In genomic region chr16:30006095-30006473, GRCh38 we compare ENCODE assay signal across 30 cellular contexts. TPM values are rescaled to one million over a fixed set of nuclear protein-coding genes. Genes with fewer than 3 reads are reported as not detected.
"Had no signal": no experiment of that assay in that cellular context is flagged by ENCODE, and none has a peak within 500 bp of the region (broad histone marks: within the 10 kb centered on the region; RNA-seq: fewer than 3 reads in every experiment).

No MANE protein-coding gene starts in this region.

- H3K9me3 ChIP-seq: breast epithelium, esophagus squamous epithelium, heart right ventricle, mucosa of descending colon, neutrophil, stomach, tibial artery, upper lobe of right lung had no signal

- DNase-seq: activated CD4-positive, CD25-positive, alpha-beta regulatory T cell; effector CD4-positive, alpha-beta T cell; esophagus squamous epithelium; foreskin melanocyte; heart right ventricle; stimulated activated CD4-positive, alpha-beta T cell treated with anti-CD3 and anti-CD28 coated beads, Interleukin-1b, Interleukin-23, amount 100 ng/mL, for 48 hours; stimulated activated CD8-positive, alpha-beta memory T cell treated with anti-CD3 and anti-CD28 coated beads, Interleukin-4, amount 100 ng/mL, for 48 hours; stimulated activated naive B cell treated with anti-CD40 and anti-IgM and Interleukin-4, amounts not matched to agents 10 μg/mL and 1 μg/mL and 100 μg/mL, for 72 hours; tibial artery; upper lobe of right lung had no signal

- H3K27ac ChIP-seq: breast epithelium, esophagus squamous epithelium, heart right ventricle, neutrophil, stomach, tibial artery, upper lobe of right lung had no signal

- H3K9me3 Mint-ChIP-seq: activated naive CD4-positive, alpha-beta T cell treated with anti-CD3 and anti-CD28 coated beads, Interleukin-2, amount 50 U/mL, for 72 hours; activated T-helper 2 cell treated with anti-CD3 and anti-CD28 coated beads, Interferon-gamma antibody, Interleukin-2, Interleukin-4, amounts not matched to agents 10 μg/mL and 5 μg/mL and 100 μg/mL, durations not matched to agents 14 hours and 24 hours and 36 hours; central memory CD8-positive, alpha-beta T cell; natural killer cell treated with Interleukin-12 subunit alpha and Interleukin-12 subunit beta and Interleukin-15 and Interleukin-18, amount 100 ng/mL, for 72 hours; stimulated activated naive B cell treated with anti-CD40 and anti-IgM and Interleukin-4, amounts not matched to agents 10 μg/mL and 1 μg/mL and 100 μg/mL, for 72 hours had no signal

- H3K36me3 ChIP-seq: breast epithelium had no signal

- H3K4me3 Mint-ChIP-seq: activated CD4-positive, alpha-beta T cell treated with anti-CD3 and anti-CD28 coated beads for 36 hours; activated CD8-positive, alpha-beta memory T cell treated with anti-CD3 and anti-CD28 coated beads, Interleukin-2, amount 10 ng/mL, durations not matched to agents 7 days and 5 days; activated CD8-positive, alpha-beta T cell treated with anti-CD3 and anti-CD28 coated beads, Interleukin-2, amount 10 ng/mL, durations not matched to agents 7 days and 5 days; central memory CD8-positive, alpha-beta T cell; natural killer cell treated with Interleukin-12 subunit alpha and Interleukin-12 subunit beta and Interleukin-15 and Interleukin-18, amount 100 ng/mL, for 72 hours; stimulated activated naive B cell treated with anti-CD40 and anti-IgM and Interleukin-4, amounts not matched to agents 10 μg/mL and 1 μg/mL and 100 μg/mL, for 72 hours had no signal

- H3K36me3 Mint-ChIP-seq: activated naive CD4-positive, alpha-beta T cell treated with anti-CD3 and anti-CD28 coated beads, Interleukin-2, amount 50 U/mL, for 72 hours had no signal

- H3K4me3 ChIP-seq: breast epithelium, heart right ventricle, mucosa of descending colon, smooth muscle cell, stomach, tibial artery, upper lobe of right lung had no signal

- H3K27ac Mint-ChIP-seq: activated CD4-positive, alpha-beta T cell treated with anti-CD3 and anti-CD28 coated beads for 36 hours; activated CD8-positive, alpha-beta memory T cell treated with anti-CD3 and anti-CD28 coated beads, Interleukin-2, amount 10 ng/mL, durations not matched to agents 7 days and 5 days; activated CD8-positive, alpha-beta T cell treated with anti-CD3 and anti-CD28 coated beads, Interleukin-2, amount 10 ng/mL, durations not matched to agents 7 days and 5 days; activated naive CD4-positive, alpha-beta T cell treated with anti-CD3 and anti-CD28 coated beads, Interleukin-2, amount 50 U/mL, for 72 hours; activated T-helper 2 cell treated with anti-CD3 and anti-CD28 coated beads, Interferon-gamma antibody, Interleukin-2, Interleukin-4, amounts not matched to agents 10 μg/mL and 5 μg/mL and 100 μg/mL, durations not matched to agents 14 hours and 24 hours and 36 hours; natural killer cell treated with Interleukin-12 subunit alpha and Interleukin-12 subunit beta and Interleukin-15 and Interleukin-18, amount 100 ng/mL, for 72 hours; progenitor cell of endocrine pancreas; stimulated activated naive B cell treated with anti-CD40 and anti-IgM and Interleukin-4, amounts not matched to agents 10 μg/mL and 1 μg/mL and 100 μg/mL, for 72 hours had no signal

RNA-seq across cellular contexts. Expression of gene DOC2A, which starts 4.7 kb away (rescaled TPM):
- total RNA-seq: myocyte; natural killer cell treated with Interleukin-12 subunit alpha and Interleukin-12 subunit beta and Interleukin-15 and Interleukin-18, amount 100 ng/mL, for 72 hours had no signal

RNA-seq across cellular contexts. Expression of gene C16orf92, which starts 16.9 kb away (rescaled TPM):
- total RNA-seq: activated CD4-positive, alpha-beta T cell treated with anti-CD3 and anti-CD28 coated beads for 36 hours; activated CD8-positive, alpha-beta memory T cell treated with anti-CD3 and anti-CD28 coated beads, Interleukin-2, amount 10 ng/mL, durations not matched to agents 7 days and 5 days; activated CD8-positive, alpha-beta T cell treated with anti-CD3 and anti-CD28 coated beads, Interleukin-2, amount 10 ng/mL, durations not matched to agents 7 days and 5 days; activated naive CD4-positive, alpha-beta T cell treated with anti-CD3 and anti-CD28 coated beads, Interleukin-2, amount 50 U/mL, for 72 hours; activated T-helper 2 cell treated with anti-CD3 and anti-CD28 coated beads, Interferon-gamma antibody, Interleukin-2, Interleukin-4, amounts not matched to agents 10 μg/mL and 5 μg/mL and 100 μg/mL, durations not matched to agents 14 hours and 24 hours and 36 hours; breast epithelium; dermis blood vessel endothelial cell; esophagus squamous epithelium; glomerular endothelial cell; heart right ventricle; left ventricle myocardium superior; lung microvascular endothelial cell; mesenteric fat pad; mucosa of descending colon; myocyte; natural killer cell treated with Interleukin-12 subunit alpha and Interleukin-12 subunit beta and Interleukin-15 and Interleukin-18, amount 100 ng/mL, for 72 hours; osteocyte; progenitor cell of endocrine pancreas; smooth muscle cell; stomach; upper lobe of right lung had no signal

RNA-seq across cellular contexts. Expression of gene TLCD3B, which starts 25.0 kb away (rescaled TPM):
- total RNA-seq: dermis blood vessel endothelial cell, esophagus squamous epithelium, heart right ventricle, left ventricle myocardium superior, lung microvascular endothelial cell, mesenteric fat pad, upper lobe of right lung had no signal
